ENCODE assay signal across 8 cellular contexts in the genomic region with DNA sequence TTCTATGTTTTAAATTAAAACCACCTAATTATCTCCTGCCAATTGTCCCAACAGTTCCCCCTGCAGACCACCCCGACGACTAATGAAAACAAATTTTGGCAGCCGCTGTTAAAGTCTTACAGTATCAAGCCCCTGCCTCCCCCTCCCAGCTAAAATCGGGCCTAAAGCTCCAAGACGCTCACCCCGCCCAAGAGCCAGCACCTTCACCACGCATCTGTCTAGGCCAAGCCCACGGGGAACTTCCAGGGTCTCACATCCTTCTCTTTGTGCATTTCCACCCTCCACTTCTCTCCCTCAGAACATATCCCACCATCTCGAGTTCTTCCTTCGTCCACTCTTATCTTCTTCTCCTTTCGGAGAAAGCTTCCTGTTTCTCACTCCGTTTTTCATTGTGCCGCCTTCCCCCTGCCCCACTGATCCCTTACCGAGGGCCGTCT. TPM values are rescaled to one million over a fixed set of nuclear protein-coding genes. Genes with fewer than 3 reads are reported as not detected.
A peak's percentile ranks its signal among the peaks of the same experiment; 100 is the strongest.
DNase-seq lines count a peak whose midpoint lies in the region; ATAC-seq, FAIRE-seq and TF ChIP-seq lines count a peak whose summit lies in the region.

No MANE protein-coding gene starts in this region.

- no peaks in the 10 kb centered on the region for H3K9me1 ChIP-seq in K562 (ENCODE audit: control insufficient read depth, insufficient read depth, low read length)

- peak overlapping the region; percentile 95 for H3K4me2 ChIP-seq in K562 (ENCODE audit: insufficient read depth, low read length)

- TF ChIP-seq POLR2A in K562 (conservative IDR thresholded peaks at IDR 0.05) (no peak), right lobe of liver (IDR thresholded peaks at IDR 0.05) (no peak)

- H3K9me3 ChIP-seq in K562 (replicated peaks; ENCODE audit: control insufficient read depth, insufficient read depth, low read depth, low read length) (no peaks in the 10 kb centered on the region), right lobe of liver (no peaks in the 10 kb centered on the region)

- DNase-seq in RKO (ENCODE audit: low spot score) (peak; percentile 63), K562 (ENCODE audit: extremely low read depth in 1 of 4, low spot score in 3 of 4) (peak; percentile 25 to 74 (median 42)), right lobe of liver (peak in 1 of 3 donors; percentile 35), inferior parietal cortex (ENCODE audit: extremely low spot score) (no peak), GOT3 (lab: John Stamatoyannopoulos, UW) (no peak)

- H3K9me3 Mint-ChIP-seq in stimulated activated memory B cell treated with anti-CD40 and anti-IgM and Interleukin-4, amounts not matched to agents 10 μg/mL and 1 μg/mL and 100 μg/mL, for 72 hours, result no peaks in the 10 kb centered on the region

- ATAC-seq in HG02884 (IDR thresholded peaks at IDR 0.05; ENCODE audit: unreplicated experiment) (peak; percentile 2), K562 (peak; percentile 15), right lobe of liver (no peak)
- ATAC-seq in stimulated activated memory B cell treated with anti-CD40 and anti-IgM and Interleukin-4, amounts not matched to agents 10 μg/mL and 1 μg/mL and 100 μg/mL, for 72 hours, result no peak

- H3K79me2 ChIP-seq in K562 (ENCODE audit: control insufficient read depth, insufficient read depth, low read length), result peaks cover 89% of the 10 kb centered on the region

- CTCF ChIA-PET in K562 (lab: Yijun Ruan, JAX; ENCODE audit: low intra/inter-chr PET ratio), result interaction anchor here (0.7 kb wide), 1 partner anchor 13 kb away, joined by 3 read pairs; no protein-coding TSS in a partner anchor

- TF ChIP-seq RAD21 in K562 (CRISPR knock-in tag; conservative IDR thresholded peaks at IDR 0.05 in 1 of 2, IDR thresholded peaks at IDR 0.05 in 1 of 2), result 0 out of 4 replicates have a peak, but pooled peaks of 1 of the 2 experiments have one; percentile 8

- H3K27ac Mint-ChIP-seq in stimulated activated memory B cell treated with anti-CD40 and anti-IgM and Interleukin-4, amounts not matched to agents 10 μg/mL and 1 μg/mL and 100 μg/mL, for 72 hours, result peak overlapping the region; percentile 96

- peak overlapping the region; percentile 96 for H3K9ac ChIP-seq in K562 (ENCODE audit: insufficient read depth in 1 of 2, low read depth in 2 of 2, low read length in 2 of 2)

- BruUV-seq in K562 (replicated peaks; lab: Mats Ljungman, UMichigan), result no TSS peak

- POLR2A ChIA-PET in K562 (lab: Yijun Ruan, JAX), result interaction anchor here (0.7 to 2.0 kb wide), 11 partner anchors 8 to 127 kb away, joined by 3 to 11 read pairs (median 5); no protein-coding TSS in a partner anchor

- peaks cover 43% of the 10 kb centered on the region for H3K4me1 Mint-ChIP-seq in stimulated activated memory B cell treated with anti-CD40 and anti-IgM and Interleukin-4, amounts not matched to agents 10 μg/mL and 1 μg/mL and 100 μg/mL, for 72 hours

- H3K4me3 ChIP-seq in GM08714 (ENCODE audit: low read length) (peak overlapping the region; percentile 71), K562 (peak overlapping the region; percentile 79), right lobe of liver (peak overlapping the region; percentile 85 to 92 (median 87))

- H3K27ac ChIP-seq in K562 (ENCODE audit: extremely low read depth, low read depth, low read length), result peak overlapping the region; percentile 98
- peak overlapping the region; percentile 57 to 98 (median 93) for H3K27ac ChIP-seq in right lobe of liver

- H3K4me1 ChIP-seq in K562 (replicated peaks in 1 of 2; ENCODE audit: control insufficient read depth in 2 of 2, insufficient read depth in 2 of 2, low read length in 2 of 2) (peaks cover 3 to 12% of the 10 kb centered on the region in 2 experiments; a peak in 2 of 5 replicates), right lobe of liver (peaks cover 0 to 22% (median 11%) of the 10 kb centered on the region in 4 donors)

- intact Hi-C loops in K562 (cut with micrococcal nuclease) (loop anchor here (5.0 kb wide), 2 partner anchors 540 to 1430 kb away; a partner anchor contains a TSS), right lobe of liver (cut with DNase I) (no loop called here)

- no peak for TF ChIP-seq CTCF in K562 (IDR thresholded peaks at IDR 0.05 in 2 of 3, conservative IDR thresholded peaks at IDR 0.05 in 1 of 3; ENCODE audit: insufficient read depth in 2 of 3, low read depth in 1 of 3, low read length in 3 of 3)
- TF ChIP-seq CTCF in right lobe of liver (IDR thresholded peaks at IDR 0.05), result no peak

- H3K27me3 ChIP-seq in K562 (ENCODE audit: control insufficient read depth in 2 of 2, insufficient read depth in 2 of 2, low read length in 2 of 2) (no peaks in the 10 kb centered on the region), right lobe of liver (no peaks in the 10 kb centered on the region)

- under 1% methylated on average over 15 of the region's 15 CpGs for WGBS in K562 (ENCODE audit: insufficient coverage, low coverage, missing lambda C conversion rate)
- WGBS in right lobe of liver (ENCODE audit: insufficient coverage, low coverage, low lambda C conversion rate, missing lambda C conversion rate), result 2% methylated on average over 15 of the region's 15 CpGs

- peaks cover 15% of the 10 kb centered on the region for H3K36me3 Mint-ChIP-seq in stimulated activated memory B cell treated with anti-CD40 and anti-IgM and Interleukin-4, amounts not matched to agents 10 μg/mL and 1 μg/mL and 100 μg/mL, for 72 hours

- in situ Hi-C loops in K562 (cut with MboI), result no loop called here

- H4K20me1 ChIP-seq in K562 (replicated peaks; ENCODE audit: control insufficient read depth, insufficient read depth, low read length), result no peaks in the 10 kb centered on the region

- peak overlapping the region; percentile 89 for H3K4me3 Mint-ChIP-seq in stimulated activated memory B cell treated with anti-CD40 and anti-IgM and Interleukin-4, amounts not matched to agents 10 μg/mL and 1 μg/mL and 100 μg/mL, for 72 hours

- FAIRE-seq in K562 (lab: Jason Lieb, UNC), result no peak

- H2AFZ ChIP-seq in K562 (ENCODE audit: low read depth, low read length), result peak overlapping the region; percentile 99

- H3K27me3 Mint-ChIP-seq in stimulated activated memory B cell treated with anti-CD40 and anti-IgM and Interleukin-4, amounts not matched to agents 10 μg/mL and 1 μg/mL and 100 μg/mL, for 72 hours, result no peaks in the 10 kb centered on the region

- H3K36me3 ChIP-seq in K562 (ENCODE audit: control insufficient read depth, insufficient read depth, low read length), result peaks cover 57% of the 10 kb centered on the region
- H3K36me3 ChIP-seq in right lobe of liver, result peaks cover 0 to 24% (median 9%) of the 10 kb centered on the region in 4 donors

- TF ChIP-seq EP300 in K562 (IDR thresholded peaks at IDR 0.05; ENCODE audit: low read length), result no peak

TF ChIP-seq in K562, 482 proteins besides CTCF, POLR2A, EP300 and RAD21 (continues in another document):
- TF ChIP-seq TBP (optimal IDR thresholded peaks at IDR 0.05; ENCODE audit: low read depth, low read length), result no peak
- no peak for TF ChIP-seq KLF6 (CRISPR knock-in tag; IDR thresholded peaks at IDR 0.05; ENCODE audit: borderline replicate concordance)
- no peak for TF ChIP-seq JUN (IDR thresholded peaks at IDR 0.05; ENCODE audit: borderline replicate concordance, low read depth, low read length)
- TF ChIP-seq JUN (CRISPR knock-in tag; IDR thresholded peaks at IDR 0.05; ENCODE audit: borderline replicate concordance), result 0 out of 2 replicates have a peak, but pooled peaks have one; percentile 67
- peak; percentile 86 for TF ChIP-seq FOXK1 (CRISPR knock-in tag; IDR thresholded peaks at IDR 0.05; ENCODE audit: borderline replicate concordance)
- peak; percentile 80; the same call in 1 of the 2 replicates for TF ChIP-seq ZZZ3 (IDR thresholded peaks at IDR 0.05)

RNA-seq across cellular contexts. Expression of a gene that starts 0.4 kb away (rescaled TPM):
- 282 and 367 TPM in 2 replicates for total RNA-seq in K562 (2011; cell fraction: chromatin; rRNA removed; ENCODE audit: low replicate concordance)
- 174 and 192 TPM in 2 replicates for total RNA-seq in K562 (2011; cell fraction: nucleolus; rRNA removed)
- 193 and 254 TPM in 2 replicates for total RNA-seq in K562 (2011; cell fraction: nucleoplasm; rRNA removed)
- total RNA-seq in K562 (2014; rRNA removed), result 209 and 304 TPM in 2 replicates
- total RNA-seq in K562 (2014; rRNA removed; fragmentation: Illumina TruSeq; extraction: Trizol), result 266 and 313 TPM in 2 replicates
- 254 and 279 TPM in 2 replicates for total RNA-seq in K562 (2015; rRNA removed; fragmentation: Illumina TruSeq; extraction: Trizol)
- 226 and 243 TPM in 2 replicates for total RNA-seq in K562 (2021)
- 253 and 264 TPM in 2 replicates for polyA plus RNA-seq in K562 (2011; rRNA removed)
- polyA plus RNA-seq in K562 (2011; cell fraction: cytosol; rRNA removed), result 129 and 140 TPM in 2 replicates
- 330 and 356 TPM in 2 replicates for polyA plus RNA-seq in K562 (2011; cell fraction: nucleus; rRNA removed)
- 99.7 and 137 TPM in 2 replicates for polyA plus RNA-seq in K562 (2012)
- polyA plus RNA-seq in K562 (2014; fragmentation: Illumina TruSeq; extraction: Trizol), result 165 and 245 TPM in 2 replicates
- 100 to 1,000 TPM; 168 to 190 TPM for polyA plus RNA-seq in K562 (2014; fragmentation: Nextera tagmentation; extraction: Ambion mirVana)
- 220 and 276 TPM in 2 replicates for polyA plus RNA-seq in K562 (2014; rRNA removed)
- 497 and 561 TPM in 2 replicates for polyA minus RNA-seq in K562 (2011; rRNA and poly(A)+ RNA removed)
- polyA minus RNA-seq in K562 (2011; cell fraction: cytosol; rRNA and poly(A)+ RNA removed), result 124 and 173 TPM in 2 replicates
- polyA minus RNA-seq in K562 (2011; cell fraction: nucleus; rRNA and poly(A)+ RNA removed), result 304 and 434 TPM in 2 replicates
- total RNA-seq in right lobe of liver, result 10 to 100 TPM; 25.1 to 54.3 (median 40.2) TPM

RNA-seq across cellular contexts. Expression of a gene that starts 1.6 kb away (rescaled TPM):
- 37.7 and 85.6 TPM in 2 replicates for total RNA-seq in K562 (2011; cell fraction: chromatin; rRNA removed; ENCODE audit: low replicate concordance)
- 35.0 and 38.3 TPM in 2 replicates for total RNA-seq in K562 (2011; cell fraction: nucleolus; rRNA removed)
- total RNA-seq in K562 (2011; cell fraction: nucleoplasm; rRNA removed), result 49.1 and 73.5 TPM in 2 replicates
- 16.9 and 19.2 TPM in 2 replicates for total RNA-seq in K562 (2014; rRNA removed)
- 42.9 and 44.1 TPM in 2 replicates for total RNA-seq in K562 (2014; rRNA removed; fragmentation: Illumina TruSeq; extraction: Trizol)
- total RNA-seq in K562 (2015; rRNA removed; fragmentation: Illumina TruSeq; extraction: Trizol), result 33.1 and 37.2 TPM in 2 replicates
- 31.5 and 33.9 TPM in 2 replicates for total RNA-seq in K562 (2021)
- polyA plus RNA-seq in K562 (2011; rRNA removed), result 86.6 and 98.5 TPM in 2 replicates
- polyA plus RNA-seq in K562 (2011; cell fraction: cytosol; rRNA removed), result 29.3 and 122 TPM in 2 replicates
- 48.8 and 82.9 TPM in 2 replicates for polyA plus RNA-seq in K562 (2011; cell fraction: nucleus; rRNA removed)
- polyA plus RNA-seq in K562 (2012), result 28.9 and 43.3 TPM in 2 replicates
- 35.2 and 42.2 TPM in 2 replicates for polyA plus RNA-seq in K562 (2014; fragmentation: Illumina TruSeq; extraction: Trizol)
- 10 to 100 TPM; 27.4 to 29.6 TPM for polyA plus RNA-seq in K562 (2014; fragmentation: Nextera tagmentation; extraction: Ambion mirVana)
- polyA plus RNA-seq in K562 (2014; rRNA removed), result 28.8 and 36.2 TPM in 2 replicates
- polyA minus RNA-seq in K562 (2011; rRNA and poly(A)+ RNA removed), result 52.4 and 62.2 TPM in 2 replicates
- 20.6 and 34.5 TPM in 2 replicates for polyA minus RNA-seq in K562 (2011; cell fraction: cytosol; rRNA and poly(A)+ RNA removed)
- 23.0 and 38.1 TPM in 2 replicates for polyA minus RNA-seq in K562 (2011; cell fraction: nucleus; rRNA and poly(A)+ RNA removed)
- total RNA-seq in right lobe of liver, result 1 to 10 TPM; 2.6 to 5.4 (median 3.7) TPM

Comparison
In these comparisons a context has a peak if more than half of its experiments do, and no peak if none do; other contexts are left out.
1. ATAC-seq: peak in HG02884 (single experiment) and K562 (single experiment); none in right lobe of liver (0 of 4) and stimulated activated memory B cell treated with anti-CD40 and anti-IgM and Interleukin-4, amounts not matched to agents 10 μg/mL and 1 μg/mL and 100 μg/mL, for 72 hours (single experiment).
2. DNase-seq: peak in RKO (single experiment) and K562 (4 of 4); none in inferior parietal cortex (single experiment) and GOT3 (single experiment).
3. Peak in every context shown above with its lines, with median percentiles within 50 percentile points of each other: H3K4me3 ChIP-seq.